17 cellular contexts compared by ENCODE assay signal in the genomic region with DNA sequence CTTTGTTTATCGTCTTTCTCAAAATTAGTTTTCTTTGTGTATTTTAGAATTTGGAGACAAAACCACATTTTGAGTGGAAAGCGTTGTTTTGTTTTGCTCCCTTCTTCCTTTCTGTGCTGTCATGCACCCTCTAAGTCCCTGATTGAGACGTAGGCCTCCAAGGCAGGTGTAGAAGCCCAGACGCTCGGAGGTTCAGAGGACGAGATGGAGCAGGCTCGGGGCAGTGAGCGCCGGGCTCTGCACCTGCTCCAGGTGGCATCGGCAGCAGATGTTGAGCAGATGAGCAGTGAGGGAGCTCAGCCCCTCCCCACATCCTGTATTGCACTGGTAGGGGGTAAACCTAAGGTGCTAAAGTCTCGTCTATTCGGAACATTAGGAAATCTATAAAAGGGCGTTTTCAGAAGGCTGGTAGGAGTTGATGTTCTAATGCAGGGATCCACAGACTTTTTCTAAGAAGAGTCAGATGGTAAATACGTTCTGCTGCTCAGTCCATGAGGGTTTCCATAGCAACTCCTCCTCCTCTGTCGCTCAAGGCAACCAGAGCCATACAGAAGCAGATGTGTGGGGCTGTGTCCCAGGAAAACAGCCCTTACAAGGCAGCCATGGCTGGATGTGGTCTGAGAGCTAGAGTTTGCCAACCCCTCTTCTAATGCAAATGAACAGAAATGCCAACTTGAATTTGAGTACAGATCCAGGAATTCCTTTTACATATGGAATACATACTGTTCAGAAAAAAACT.
DNase-seq lines count a peak whose midpoint lies in the region; TF ChIP-seq lines count a peak whose summit lies in the region.
"Had no signal": no experiment of that assay in that cellular context is flagged by ENCODE, and none has a peak within 500 bp of the region (broad histone marks: within the 10 kb centered on the region; RNA-seq: fewer than 3 reads in every experiment).

No MANE protein-coding gene starts in this region.

- no peaks in the 10 kb centered on the region for H3K9me3 ChIP-seq in neural progenitor cell (ENCODE audit: low read depth)
- H3K9me3 ChIP-seq: neutrophil had no signal

- H3K27ac Mint-ChIP-seq in neural progenitor cell = peak overlapping the region; percentile 10
- H3K27ac Mint-ChIP-seq: activated CD8-positive, alpha-beta memory T cell treated with anti-CD3 and anti-CD28 coated beads, Interleukin-2, amount 10 ng/mL, durations not matched to agents 7 days and 5 days; memory B cell; T-helper 17 cell had no signal

- no peaks in the 10 kb centered on the region for H4K20me1 ChIP-seq in neural progenitor cell (ENCODE audit: low read depth)

- TF ChIP-seq CTCF in neural progenitor cell (IDR thresholded peaks at IDR 0.05) = no peak

- no peak overlapping the region for H3K4me2 ChIP-seq in neural progenitor cell

- H3K27me3 Mint-ChIP-seq in neural progenitor cell (ENCODE audit: insufficient read depth, low read depth) = peaks cover 3% of the 10 kb centered on the region
- H3K27me3 Mint-ChIP-seq: activated CD8-positive, alpha-beta memory T cell treated with anti-CD3 and anti-CD28 coated beads, Interleukin-2, amount 10 ng/mL, durations not matched to agents 7 days and 5 days had no signal

- no peak overlapping the region for H3K9ac ChIP-seq in neural progenitor cell

- H3K4me1 Mint-ChIP-seq in neural progenitor cell = peaks cover 13% of the 10 kb centered on the region
- H3K4me1 Mint-ChIP-seq: activated CD8-positive, alpha-beta memory T cell treated with anti-CD3 and anti-CD28 coated beads, Interleukin-2, amount 10 ng/mL, durations not matched to agents 7 days and 5 days; memory B cell had no signal

- H3K4me3 ChIP-seq in neural progenitor cell = no peak overlapping the region

- H3K27me3 ChIP-seq in neural progenitor cell = no peaks in the 10 kb centered on the region

- H3K36me3 Mint-ChIP-seq in neural progenitor cell = no peaks in the 10 kb centered on the region
- H3K36me3 Mint-ChIP-seq: activated CD8-positive, alpha-beta memory T cell treated with anti-CD3 and anti-CD28 coated beads, Interleukin-2, amount 10 ng/mL, durations not matched to agents 7 days and 5 days; memory B cell had no signal

- no peak overlapping the region for H3K27ac ChIP-seq in neural progenitor cell
- H3K27ac ChIP-seq: C4-2B, epithelial cell of prostate, neutrophil had no signal

- DNase-seq in NCI-H1105 (lab: John Stamatoyannopoulos, UW) (peak; percentile 92), NCI-H2081 (lab: John Stamatoyannopoulos, UW) (peak; percentile 37 to 85), RPMI8226 (peak; percentile 58), neural progenitor cell (ENCODE audit: low spot score) (peak; percentile 37), mesenteric fat pad (ENCODE audit: low spot score) (no peak), activated T-cell treated with anti-CD3 and anti-CD28 coated beads for 4 hours (no peak)
- no peak for DNase-seq in activated naive CD4-positive, alpha-beta T cell treated with Interleukin-2 at 50 U/mL for 16 hours
- DNase-seq: activated CD4-positive, CD25-positive, alpha-beta regulatory T cell; activated CD8-positive, alpha-beta memory T cell treated with anti-CD3 and anti-CD28 coated beads, Interleukin-2, amount 10 ng/mL, durations not matched to agents 7 days and 5 days; activated gamma-delta T cell; stimulated activated CD4-positive, alpha-beta T cell treated with anti-CD3 and anti-CD28 coated beads, Interleukin-4, amount 100 ng/mL, for 1 hour; stimulated activated CD8-positive, alpha-beta memory T cell treated with anti-CD3 and anti-CD28 coated beads, Interleukin-4, amount 100 ng/mL, for 48 hours; T-helper 17 cell had no signal

- H3K36me3 ChIP-seq in neural progenitor cell = no peaks in the 10 kb centered on the region
- H3K36me3 ChIP-seq: neutrophil had no signal

- H3K4me3 Mint-ChIP-seq in neural progenitor cell = no peak overlapping the region
- H3K4me3 Mint-ChIP-seq: activated CD8-positive, alpha-beta memory T cell treated with anti-CD3 and anti-CD28 coated beads, Interleukin-2, amount 10 ng/mL, durations not matched to agents 7 days and 5 days; memory B cell; T-helper 17 cell had no signal

- no peaks in the 10 kb centered on the region for H3F3A ChIP-seq in neural progenitor cell (ENCODE audit: low read depth)

- H2AFZ ChIP-seq in neural progenitor cell (replicated peaks) = no peak overlapping the region

- H3K9me3 Mint-ChIP-seq in neural progenitor cell = no peaks in the 10 kb centered on the region

- H3K79me2 ChIP-seq in neural progenitor cell (ENCODE audit: low read depth) = no peaks in the 10 kb centered on the region

- H3K4me1 ChIP-seq in neural progenitor cell = no peaks in the 10 kb centered on the region

Comparison
In these comparisons a context has a peak if more than half of its experiments do, and no peak if none do; other contexts are left out.
1. DNase-seq: peak in NCI-H1105 (single experiment), NCI-H2081 (2 of 2), RPMI8226 (single experiment) and neural progenitor cell (single experiment); none in activated naive CD4-positive, alpha-beta T cell treated with Interleukin-2 at 50 U/mL for 16 hours (single experiment), mesenteric fat pad (single experiment) and activated T-cell treated with anti-CD3 and anti-CD28 coated beads for 4 hours (single experiment).